In the genomic region with DNA sequence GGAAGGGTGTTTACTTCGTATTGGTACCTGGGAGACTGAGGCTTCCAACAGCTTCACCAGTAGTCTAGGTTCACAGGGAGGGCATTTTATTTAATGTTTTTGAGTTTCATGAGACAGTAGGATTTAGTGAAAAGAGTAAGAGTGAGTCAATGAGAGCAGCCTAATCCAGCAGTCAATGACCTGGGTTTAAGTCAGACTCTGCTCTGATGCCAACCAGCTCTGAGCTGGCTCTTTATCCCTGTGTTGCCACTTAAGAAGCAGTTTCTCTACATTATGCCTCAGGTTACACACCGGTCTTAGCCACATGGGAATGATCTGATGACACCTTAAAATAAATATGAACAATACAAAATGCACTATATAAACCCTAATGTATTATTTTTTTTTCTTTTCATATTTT, we compare ENCODE assay signal across 24 cellular contexts. TPM values are rescaled to one million over a fixed set of nuclear protein-coding genes. Genes with fewer than 3 reads are reported as not detected.
DNase-seq lines count a peak whose midpoint lies in the region; ATAC-seq and TF ChIP-seq lines count a peak whose summit lies in the region.
"Had no signal": no experiment of that assay in that cellular context is flagged by ENCODE, and none has a peak within 500 bp of the region (broad histone marks: within the 10 kb centered on the region; RNA-seq: fewer than 3 reads in every experiment).

No MANE protein-coding gene starts in this region.

- WGBS in GM23248 (ENCODE audit: low coverage in 1 of 2, low lambda C conversion rate in 2 of 2, missing lambda C conversion rate in 2 of 2), 2 experiments = 27 to 28% methylated on average over 2 of the region's 2 CpGs
- 88 to 95% methylated on average over 1 to 2 of the region's 2 CpGs for WGBS in endodermal cell (ENCODE audit: insufficient coverage in 1 of 2, insufficient read length in 1 of 2), 2 experiments
- WGBS in lower leg skin, 2 donors = 53 to 75% methylated on average over 2 of the region's 2 CpGs

- H3K4me2 ChIP-seq in GM23248 (ENCODE audit: unreplicated experiment) = no peak overlapping the region
- H3K4me2 ChIP-seq: KMS-11, PC-9 had no signal

- in situ Hi-C loops in GM23248 (cut with MboI) = no loop called here

- H3K9me3 ChIP-seq in GM23248 (ENCODE audit: low read depth) (no peaks in the 10 kb centered on the region), MG63 (no peaks in the 10 kb centered on the region), endodermal cell (ENCODE audit: control insufficient read depth, low read length) (no peaks in the 10 kb centered on the region)
- H3K9me3 ChIP-seq: SJSA1 had no signal

- no peak for TF ChIP-seq POLR2A in lower leg skin (IDR thresholded peaks at IDR 0.05)

- no peak overlapping the region for H3K27ac Mint-ChIP-seq in endodermal cell
- H3K27ac Mint-ChIP-seq: CD4-positive, CD25-positive, alpha-beta regulatory T cell; IgD-negative memory B cell had no signal

- no peaks in the 10 kb centered on the region for H3K36me3 Mint-ChIP-seq in endodermal cell (ENCODE audit: low read depth)
- H3K36me3 Mint-ChIP-seq: CD4-positive, CD25-positive, alpha-beta regulatory T cell; IgD-negative memory B cell had no signal

- H3K4me1 Mint-ChIP-seq in endodermal cell = peaks cover 3% of the 10 kb centered on the region
- H3K4me1 Mint-ChIP-seq: CD4-positive, CD25-positive, alpha-beta regulatory T cell had no signal

- intact Hi-C loops in lower leg skin (cut with DNase I; ENCODE audit: low total_unique reads) = no loop called here

- no peaks in the 10 kb centered on the region for H3K9me2 ChIP-seq in GM23248 (ENCODE audit: insufficient read depth)

- TF ChIP-seq CTCF in endodermal cell (conservative IDR thresholded peaks at IDR 0.05) = no peak
- TF ChIP-seq CTCF in lower leg skin (IDR thresholded peaks at IDR 0.05) = no peak

- H3K9me3 Mint-ChIP-seq in endodermal cell = no peaks in the 10 kb centered on the region
- H3K9me3 Mint-ChIP-seq: IgD-negative memory B cell had no signal

- H3K36me3 ChIP-seq in GM23248 (ENCODE audit: low read depth) (no peaks in the 10 kb centered on the region), MG63 (no peaks in the 10 kb centered on the region), endodermal cell (ENCODE audit: control insufficient read depth, insufficient read depth, low read length) (no peaks in the 10 kb centered on the region)
- H3K36me3 ChIP-seq: SJSA1 had no signal

- H3K4me1 ChIP-seq in GM23248 (ENCODE audit: insufficient read depth) = no peaks in the 10 kb centered on the region
- no peaks in the 10 kb centered on the region for H3K4me1 ChIP-seq in endodermal cell (ENCODE audit: control insufficient read depth, insufficient read depth, low read length)
- H3K4me1 ChIP-seq: SJSA1 had no signal

- no peak overlapping the region for H3K4me3 Mint-ChIP-seq in endodermal cell
- H3K4me3 Mint-ChIP-seq: CD4-positive, CD25-positive, alpha-beta regulatory T cell; IgD-negative memory B cell had no signal

- H3K9ac ChIP-seq in GM23248 (no peak overlapping the region), endodermal cell (ENCODE audit: extremely low read depth, low read length, poor library complexity, severe bottlenecking) (no peak overlapping the region)
- H3K9ac ChIP-seq: KMS-11 had no signal

- H3K27me3 ChIP-seq in GM23248 (replicated peaks; ENCODE audit: insufficient read depth) (peaks cover 7% of the 10 kb centered on the region), MG63 (no peaks in the 10 kb centered on the region), endodermal cell (ENCODE audit: control insufficient read depth, insufficient read depth, low read length, poor library complexity, severe bottlenecking) (peaks cover 16% of the 10 kb centered on the region)
- H3K27me3 ChIP-seq: SJSA1 had no signal

- no peak overlapping the region for H2AFZ ChIP-seq in GM23248
- H2AFZ ChIP-seq: PC-9 had no signal

- no peaks in the 10 kb centered on the region for H3F3A ChIP-seq in GM23248 (ENCODE audit: insufficient read depth)

- H3K4me3 ChIP-seq in GM23248 (no peak overlapping the region), MG63 (no peak overlapping the region), endodermal cell (ENCODE audit: low read length) (no peak overlapping the region), lower leg skin (ENCODE audit: low read depth, poor library complexity, severe bottlenecking) (no peak overlapping the region)
- H3K4me3 ChIP-seq: PC-9, SJSA1 had no signal

- H3K27ac ChIP-seq in GM23248 (no peak overlapping the region), endodermal cell (ENCODE audit: low read depth, low read length) (no peak overlapping the region)
- H3K27ac ChIP-seq: HL-60, KMS-11, PC-9, SJSA1 had no signal

- H4K20me1 ChIP-seq in GM23248 (ENCODE audit: insufficient read depth) = no peaks in the 10 kb centered on the region

- peak; percentile 95 for ATAC-seq in esophagus mucosa
- no peak for ATAC-seq in GM19035 (IDR thresholded peaks at IDR 0.05; ENCODE audit: unreplicated experiment)
- ATAC-seq: HCT116, Right ventricle myocardium inferior had no signal

- no peaks in the 10 kb centered on the region for H3K79me2 ChIP-seq in GM23248 (ENCODE audit: insufficient read depth)

- peaks cover 21% of the 10 kb centered on the region for H3K27me3 Mint-ChIP-seq in endodermal cell (ENCODE audit: insufficient read depth)
- H3K27me3 Mint-ChIP-seq: CD4-positive, CD25-positive, alpha-beta regulatory T cell had no signal

- DNase-seq in GM23248 = peak; percentile 19
- DNase-seq in MG63 = peak; percentile 77
- DNase-seq in NCI-H1694 treated with DMSO at 0.1 percent for 48 hours (lab: John Stamatoyannopoulos, UW) = no peak
- no peak for DNase-seq in endodermal cell
- no peak for DNase-seq in lower leg skin (ENCODE audit: low spot score in 2 of 2)
- DNase-seq: CD4-positive, CD25-positive, alpha-beta regulatory T cell; DMS153; DND-41; GOT3; NCI-H1092; NCI-H1436; NCI-H187 treated with DMSO at 0.1 percent for 48 hours; NCI-H524 treated with DMSO at 0.1 percent for 48 hours; PC-9 had no signal

RNA-seq across cellular contexts. Expression of a gene that starts 59.4 kb away (rescaled TPM):
- total RNA-seq in GM23248 (2014; rRNA removed; shearing (Covaris generic)) = not detected in 2 replicates
- not detected in 2 replicates for polyA plus RNA-seq in GM23248 (2016; fragmentation: Nextera tagmentation; extraction: Ambion mirVana)
- total RNA-seq in MG63 (2014; rRNA removed; shearing (Covaris generic); ENCODE audit: low replicate concordance) = 0.52 TPM in 1 of 2 replicates, not detected in the other
- total RNA-seq in esophagus mucosa = not detected
- not detected for total RNA-seq in endodermal cell
- 0.93 TPM for polyA plus RNA-seq in endodermal cell (2013, experiment 1 of 2)
- 0.75 TPM for polyA plus RNA-seq in endodermal cell (2013, experiment 2 of 2)
- not detected for total RNA-seq in lower leg skin
- total RNA-seq: A673; CD4-positive, CD25-positive, alpha-beta regulatory T cell; PC-9; SJSA1 had no signal
- polyA plus RNA-seq: BJ; CD4-positive, CD25-positive, alpha-beta regulatory T cell; IgD-negative memory B cell had no signal

Comparison
In these comparisons a context has a peak if more than half of its experiments do, and no peak if none do; other contexts are left out.
1. DNase-seq: peak in GM23248 (single experiment) and MG63 (single experiment); none in NCI-H1694 treated with DMSO at 0.1 percent for 48 hours (single experiment), endodermal cell (single experiment) and lower leg skin (0 of 2).